In genomic region chr14:88005050-88005481, GRCh38 we compare ENCODE assay signal across 8 cellular contexts. TPM values are rescaled to one million over a fixed set of nuclear protein-coding genes. Genes with fewer than 3 reads are reported as not detected.
DNase-seq lines count a peak whose midpoint lies in the region; ATAC-seq lines count a peak whose summit lies in the region.

A gene with protein sequence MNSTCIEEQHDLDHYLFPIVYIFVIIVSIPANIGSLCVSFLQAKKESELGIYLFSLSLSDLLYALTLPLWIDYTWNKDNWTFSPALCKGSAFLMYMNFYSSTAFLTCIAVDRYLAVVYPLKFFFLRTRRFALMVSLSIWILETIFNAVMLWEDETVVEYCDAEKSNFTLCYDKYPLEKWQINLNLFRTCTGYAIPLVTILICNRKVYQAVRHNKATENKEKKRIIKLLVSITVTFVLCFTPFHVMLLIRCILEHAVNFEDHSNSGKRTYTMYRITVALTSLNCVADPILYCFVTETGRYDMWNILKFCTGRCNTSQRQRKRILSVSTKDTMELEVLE (plus strand): TSS chr14:88005135. CDS start chr14:88010848, 5,713 bp downstream.

- DNase-seq in GM03348 (ENCODE audit: low spot score) (peak; percentile 13), pons (ENCODE audit: low spot score) (peak; percentile 68), 8988T (no peak), posterior vena cava (ENCODE audit: low spot score) (no peak), HPDE6-E6E7 (ENCODE audit: extremely low spot score) (no peak)
- DNase-seq in activated CD8-positive, alpha-beta T cell treated with anti-CD3 and anti-CD28 coated beads, Interleukin-2, amount 10 ng/mL, durations not matched to agents 7 days and 5 days = peak; percentile 76

- H3K9me3 Mint-ChIP-seq in activated CD8-positive, alpha-beta T cell treated with anti-CD3 and anti-CD28 coated beads, Interleukin-2, amount 10 ng/mL, durations not matched to agents 7 days and 5 days (ENCODE audit: insufficient read depth) = no peaks in the 10 kb centered on the region

- H3K36me3 Mint-ChIP-seq in activated CD8-positive, alpha-beta T cell treated with anti-CD3 and anti-CD28 coated beads, Interleukin-2, amount 10 ng/mL, durations not matched to agents 7 days and 5 days (ENCODE audit: low read depth) = peaks cover 52% of the 10 kb centered on the region

- intact Hi-C loops in posterior vena cava (cut with DNase I) = no loop called here

- H3K4me3 Mint-ChIP-seq in activated CD8-positive, alpha-beta T cell treated with anti-CD3 and anti-CD28 coated beads, Interleukin-2, amount 10 ng/mL, durations not matched to agents 7 days and 5 days = peak within 1 kb of the TSS; percentile 91

- ATAC-seq in GM19452 (IDR thresholded peaks at IDR 0.05; ENCODE audit: unreplicated experiment) (peak; percentile 54), HG03457 (IDR thresholded peaks at IDR 0.05; ENCODE audit: unreplicated experiment) (peak; percentile 67)
- ATAC-seq in activated CD8-positive, alpha-beta T cell treated with anti-CD3 and anti-CD28 coated beads, Interleukin-2, amount 10 ng/mL, durations not matched to agents 7 days and 5 days = peak; percentile 70

- H3K4me1 Mint-ChIP-seq in activated CD8-positive, alpha-beta T cell treated with anti-CD3 and anti-CD28 coated beads, Interleukin-2, amount 10 ng/mL, durations not matched to agents 7 days and 5 days (ENCODE audit: low read depth) = peaks cover 60% of the 10 kb centered on the region

- POLR2A ChIA-PET in activated CD8-positive, alpha-beta T cell treated with anti-CD3 and anti-CD28 coated beads, Interleukin-2, amount 10 ng/mL, durations not matched to agents 7 days and 5 days (lab: Charles Lee) = interaction anchor here (1.0 to 6.4 kb wide), 5 partner anchors 11 to 53 kb away, joined by 3 to 161 read pairs (median 5); partner anchors contain the start of gene GALC

- CTCF ChIA-PET in activated CD8-positive, alpha-beta T cell treated with anti-CD3 and anti-CD28 coated beads, Interleukin-2, amount 10 ng/mL, durations not matched to agents 7 days and 5 days (lab: Charles Lee) = interaction anchor here (1.4 to 4.5 kb wide), 3 partner anchors 10 to 22 kb away, joined by 3 to 24 read pairs (median 6); partner anchors contain the start of gene GALC

- H3K27ac Mint-ChIP-seq in activated CD8-positive, alpha-beta T cell treated with anti-CD3 and anti-CD28 coated beads, Interleukin-2, amount 10 ng/mL, durations not matched to agents 7 days and 5 days = peak within 1 kb of the TSS; percentile 96

- no peaks in the 10 kb centered on the region for H3K27me3 Mint-ChIP-seq in activated CD8-positive, alpha-beta T cell treated with anti-CD3 and anti-CD28 coated beads, Interleukin-2, amount 10 ng/mL, durations not matched to agents 7 days and 5 days (ENCODE audit: low read depth)

RNA-seq across cellular contexts. Expression of the gene that starts here (rescaled TPM):
- 10 to 100 TPM; 21.9 to 22.9 TPM for total RNA-seq in activated CD8-positive, alpha-beta T cell treated with anti-CD3 and anti-CD28 coated beads, Interleukin-2, amount 10 ng/mL, durations not matched to agents 7 days and 5 days
- total RNA-seq in posterior vena cava = 1 to 10 TPM; 2.0 to 2.4 TPM

Comparison
In these comparisons a context has a peak if more than half of its experiments do, and no peak if none do; other contexts are left out.
1. RNA of the gene that starts here (total RNA-seq): 21.9 to 22.9 TPM in activated CD8-positive, alpha-beta T cell treated with anti-CD3 and anti-CD28 coated beads, Interleukin-2, amount 10 ng/mL, durations not matched to agents 7 days and 5 days; 2.0 to 2.4 TPM in posterior vena cava; every median in the first group is over 4 times any median in the second.
2. DNase-seq: peak in GM03348 (single experiment), activated CD8-positive, alpha-beta T cell treated with anti-CD3 and anti-CD28 coated beads, Interleukin-2, amount 10 ng/mL, durations not matched to agents 7 days and 5 days (single experiment) and pons (single experiment); none in 8988T (single experiment), posterior vena cava (single experiment) and HPDE6-E6E7 (single experiment).
3. Peak in every context shown above with its lines, with median percentiles within 50 percentile points of each other: ATAC-seq.